In the genomic region with DNA sequence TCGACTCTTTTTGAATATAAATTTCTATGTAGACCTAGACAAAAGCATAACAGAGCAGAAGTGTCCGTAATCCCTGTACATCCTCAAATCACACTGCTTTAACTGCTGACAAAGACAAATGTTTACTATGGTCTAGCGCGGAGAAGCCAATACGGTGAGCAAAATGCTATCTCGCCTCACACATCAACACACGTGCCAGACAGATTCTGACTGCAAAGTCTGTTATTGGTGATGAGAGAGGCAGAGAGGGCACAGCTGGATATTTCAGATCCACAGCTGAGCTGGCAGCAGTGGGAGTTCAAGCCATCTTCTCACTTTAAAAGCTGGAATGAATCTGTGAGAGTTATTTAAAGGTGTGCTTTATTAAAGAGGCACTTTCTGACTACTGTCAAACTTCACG, we compare ENCODE assay signal across 15 cellular contexts.
A peak's percentile ranks its signal among the peaks of the same experiment; 100 is the strongest.
DNase-seq lines count a peak whose midpoint lies in the region; ATAC-seq and TF ChIP-seq lines count a peak whose summit lies in the region.
"Had no signal": no experiment of that assay in that cellular context is flagged by ENCODE, and none has a peak within 500 bp of the region (broad histone marks: within the 10 kb centered on the region; RNA-seq: fewer than 3 reads in every experiment).

No MANE protein-coding gene starts in this region.

- intact Hi-C loops in Right ventricle myocardium superior (cut with DNase I) (no loop called here), cardiac septum (cut with DNase I) (no loop called here)

- no peak overlapping the region for H3K4me3 Mint-ChIP-seq in endothelial cell (ENCODE audit: unreplicated experiment)

- DNase-seq in Right ventricle myocardium superior (no peak), cardiac septum (ENCODE audit: low spot score) (no peak), NCI-H2029 treated with DMSO at 0.1 percent for 48 hours (lab: John Stamatoyannopoulos, UW) (peak; percentile 22), endothelial cell (ENCODE audit: low spot score) (no peak), medulla oblongata (ENCODE audit: extremely low spot score) (no peak)
- DNase-seq in stimulated activated CD4-positive, alpha-beta T cell treated with anti-CD3 and anti-CD28 coated beads, Interleukin-2, amount 100 ng/mL, for 24 hours = no peak
- DNase-seq: CD4-positive, CD25-positive, alpha-beta regulatory T cell; H7; KBM-7; NCI-H1105 treated with DMSO at 0.1 percent for 48 hours; NCI-H1694 treated with DMSO at 0.1 percent for 48 hours; NCI-H526 treated with DMSO at 0.1 percent for 48 hours; SIG-M5 had no signal

- H3K36me3 Mint-ChIP-seq in endothelial cell (ENCODE audit: low read depth, unreplicated experiment) = no peaks in the 10 kb centered on the region

- no peak for TF ChIP-seq CTCF in endothelial cell (IDR thresholded peaks at IDR 0.05; ENCODE audit: unreplicated experiment)

- ATAC-seq in Right ventricle myocardium superior (ENCODE audit: poor library complexity) (peak; percentile 36), HG02759 (IDR thresholded peaks at IDR 0.05; ENCODE audit: unreplicated experiment) (no peak)
- ATAC-seq: Panc1 had no signal

- no peaks in the 10 kb centered on the region for H3K27me3 Mint-ChIP-seq in endothelial cell (ENCODE audit: unreplicated experiment)
- H3K27me3 Mint-ChIP-seq: CD4-positive, CD25-positive, alpha-beta regulatory T cell had no signal

- no peaks in the 10 kb centered on the region for H3K9me3 Mint-ChIP-seq in endothelial cell (ENCODE audit: unreplicated experiment)

- peaks cover 32% of the 10 kb centered on the region for H3K4me1 Mint-ChIP-seq in endothelial cell (ENCODE audit: unreplicated experiment)

- peak overlapping the region; percentile 37 for H3K27ac Mint-ChIP-seq in endothelial cell (ENCODE audit: unreplicated experiment)
- H3K27ac Mint-ChIP-seq: CD4-positive, CD25-positive, alpha-beta regulatory T cell had no signal
